In the genomic region with DNA sequence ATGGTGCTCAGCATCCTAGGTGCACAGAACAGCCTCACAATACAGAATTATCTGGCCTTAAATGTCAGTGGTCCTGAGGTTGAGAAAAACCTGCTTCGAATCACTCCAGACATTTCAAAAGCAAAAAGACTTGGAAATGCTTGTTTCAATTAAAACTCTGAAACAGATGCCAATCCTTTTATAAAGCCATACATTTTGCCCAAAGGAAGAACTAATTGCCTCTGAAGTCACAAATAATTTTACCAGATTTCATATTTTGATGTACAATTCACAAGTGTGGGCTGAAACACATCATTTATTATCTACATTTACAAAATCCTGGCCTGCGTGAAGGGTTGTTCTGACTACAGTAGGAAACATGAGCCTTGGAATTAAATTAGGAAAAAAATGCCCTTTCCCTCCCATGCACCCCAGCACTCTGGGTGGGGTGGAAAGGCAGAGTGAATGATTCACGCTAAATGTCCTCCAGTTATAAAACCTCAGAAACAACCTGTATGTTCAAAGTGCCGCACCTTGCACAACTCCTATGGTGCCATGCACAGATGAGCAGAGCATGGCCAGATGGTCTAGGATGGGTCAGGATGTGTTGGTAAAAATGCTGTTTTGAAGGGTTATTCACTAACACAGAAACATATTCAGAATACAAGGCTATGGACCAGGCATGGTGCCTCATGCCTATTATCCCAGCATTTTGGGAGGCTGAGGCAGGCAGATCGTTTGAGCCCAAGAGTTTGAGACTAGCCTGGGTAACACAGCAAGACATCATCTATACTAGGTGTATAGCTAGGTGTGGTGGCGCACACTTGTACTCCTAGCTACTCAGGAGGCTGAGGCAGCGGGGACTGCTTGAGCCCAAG, we compare ENCODE assay signal across 1 cellular context.
TF ChIP-seq lines count a peak whose summit lies in the region.

No MANE protein-coding gene starts in this region.

TF ChIP-seq in WTC11, 78 proteins besides CTCF, POLR2A, EP300 and RAD21 (continued from another document):
- TF ChIP-seq, protein P1, sequence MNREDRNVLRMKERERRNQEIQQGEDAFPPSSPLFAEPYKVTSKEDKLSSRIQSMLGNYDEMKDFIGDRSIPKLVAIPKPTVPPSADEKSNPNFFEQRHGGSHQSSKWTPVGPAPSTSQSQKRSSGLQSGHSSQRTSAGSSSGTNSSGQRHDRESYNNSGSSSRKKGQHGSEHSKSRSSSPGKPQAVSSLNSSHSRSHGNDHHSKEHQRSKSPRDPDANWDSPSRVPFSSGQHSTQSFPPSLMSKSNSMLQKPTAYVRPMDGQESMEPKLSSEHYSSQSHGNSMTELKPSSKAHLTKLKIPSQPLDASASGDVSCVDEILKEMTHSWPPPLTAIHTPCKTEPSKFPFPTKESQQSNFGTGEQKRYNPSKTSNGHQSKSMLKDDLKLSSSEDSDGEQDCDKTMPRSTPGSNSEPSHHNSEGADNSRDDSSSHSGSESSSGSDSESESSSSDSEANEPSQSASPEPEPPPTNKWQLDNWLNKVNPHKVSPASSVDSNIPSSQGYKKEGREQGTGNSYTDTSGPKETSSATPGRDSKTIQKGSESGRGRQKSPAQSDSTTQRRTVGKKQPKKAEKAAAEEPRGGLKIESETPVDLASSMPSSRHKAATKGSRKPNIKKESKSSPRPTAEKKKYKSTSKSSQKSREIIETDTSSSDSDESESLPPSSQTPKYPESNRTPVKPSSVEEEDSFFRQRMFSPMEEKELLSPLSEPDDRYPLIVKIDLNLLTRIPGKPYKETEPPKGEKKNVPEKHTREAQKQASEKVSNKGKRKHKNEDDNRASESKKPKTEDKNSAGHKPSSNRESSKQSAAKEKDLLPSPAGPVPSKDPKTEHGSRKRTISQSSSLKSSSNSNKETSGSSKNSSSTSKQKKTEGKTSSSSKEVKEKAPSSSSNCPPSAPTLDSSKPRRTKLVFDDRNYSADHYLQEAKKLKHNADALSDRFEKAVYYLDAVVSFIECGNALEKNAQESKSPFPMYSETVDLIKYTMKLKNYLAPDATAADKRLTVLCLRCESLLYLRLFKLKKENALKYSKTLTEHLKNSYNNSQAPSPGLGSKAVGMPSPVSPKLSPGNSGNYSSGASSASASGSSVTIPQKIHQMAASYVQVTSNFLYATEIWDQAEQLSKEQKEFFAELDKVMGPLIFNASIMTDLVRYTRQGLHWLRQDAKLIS (CRISPR knock-in tag; IDR thresholded peaks at IDR 0.05; ENCODE audit: borderline replicate concordance) = no peak
- TF ChIP-seq TEAD4 (CRISPR knock-in tag; IDR thresholded peaks at IDR 0.05) (no peak), MXD4 (CRISPR knock-in tag; IDR thresholded peaks at IDR 0.05; ENCODE audit: borderline replicate concordance) (no peak), ZNF121 (CRISPR knock-in tag; IDR thresholded peaks at IDR 0.05) (no peak), ZNF232 (CRISPR knock-in tag; IDR thresholded peaks at IDR 0.05) (no peak), NR2C2 (CRISPR knock-in tag; IDR thresholded peaks at IDR 0.05) (no peak)
